ENCODE assay signal across 8 cellular contexts in genomic region chr13:114234266-114234644, GRCh38. TPM values are rescaled to one million over a fixed set of nuclear protein-coding genes. Genes with fewer than 3 reads are reported as not detected.
DNase-seq lines count a peak whose midpoint lies in the region; ATAC-seq and TF ChIP-seq lines count a peak whose summit lies in the region.

No MANE protein-coding gene starts in this region.

- H4K20me1 ChIP-seq in SK-N-SH (ENCODE audit: insufficient read depth), result no peaks in the 10 kb centered on the region

- H3F3A ChIP-seq in SK-N-SH (replicated peaks; ENCODE audit: insufficient read depth), result no peaks in the 10 kb centered on the region

- peaks cover 8% of the 10 kb centered on the region for H3K36me3 Mint-ChIP-seq in activated naive CD8-positive, alpha-beta T cell

- peak overlapping the region; percentile 59 for H3K27ac Mint-ChIP-seq in activated naive CD8-positive, alpha-beta T cell

- peak overlapping the region; percentile 87; the same call in 1 of the 2 replicates for H3K9ac ChIP-seq in SK-N-SH

- H3K27me3 ChIP-seq in SK-N-SH (ENCODE audit: insufficient read depth), result no peaks in the 10 kb centered on the region; the same call in 1 of the 2 replicates

- H3K36me3 ChIP-seq in SK-N-SH (replicated peaks in 1 of 2; ENCODE audit: control insufficient read depth in 1 of 2, insufficient read depth in 2 of 2, low read length in 1 of 2), result peaks cover 16 to 23% of the 10 kb centered on the region in 2 experiments

- CTCF ChIA-PET in SK-N-SH (lab: Yijun Ruan, JAX), result no interaction called here

- H3K9me3 ChIP-seq in SK-N-SH, result no peaks in the 10 kb centered on the region; the same call in 1 of the 2 replicates

- H3K4me3 ChIP-seq in SK-N-SH (ENCODE audit: low read depth in 2 of 2, low read length in 1 of 2), result peak overlapping the region; percentile 87 to 94

- POLR2A ChIA-PET in SK-N-SH (lab: Yijun Ruan, JAX), result no interaction called here

- H3K4me1 Mint-ChIP-seq in activated naive CD8-positive, alpha-beta T cell (ENCODE audit: low read depth), result peaks cover 31% of the 10 kb centered on the region

- peak overlapping the region; percentile 95 for H3K4me3 Mint-ChIP-seq in activated naive CD8-positive, alpha-beta T cell

- no peaks in the 10 kb centered on the region for H3K9me3 Mint-ChIP-seq in activated naive CD8-positive, alpha-beta T cell (ENCODE audit: low read depth)

- H3K27ac ChIP-seq in SK-N-SH (ENCODE audit: low read depth in 2 of 2, low read length in 1 of 2), result peak overlapping the region in 1 of 2 experiments; percentile 62; a peak in 2 of 4 replicates

- H2AFZ ChIP-seq in SK-N-SH (ENCODE audit: low read depth), result peak overlapping the region; percentile 97

- H3K4me1 ChIP-seq in SK-N-SH (ENCODE audit: control insufficient read depth in 1 of 2, insufficient read depth in 2 of 2, low read depth in 1 of 2, low read length in 1 of 2), result peaks cover 0 to 5% of the 10 kb centered on the region in 2 experiments; a peak in 3 of 4 replicates

- TF ChIP-seq CTCF in SK-N-SH (IDR thresholded peaks at IDR 0.05), result no peak

- H3K27me3 Mint-ChIP-seq in activated naive CD8-positive, alpha-beta T cell, result peaks cover 2% of the 10 kb centered on the region

- ATAC-seq in SK-N-SH treated with all-trans-retinoic acid at 6 μM for 48 hours (no peak), HG03432 (IDR thresholded peaks at IDR 0.05; ENCODE audit: unreplicated experiment) (no peak), HG03045 (IDR thresholded peaks at IDR 0.05; ENCODE audit: unreplicated experiment) (no peak)

- no peaks in the 10 kb centered on the region for H3K9me2 ChIP-seq in SK-N-SH

- peaks cover 34% of the 10 kb centered on the region for H3K79me2 ChIP-seq in SK-N-SH (ENCODE audit: insufficient read depth)

- TF ChIP-seq EP300 in SK-N-SH (IDR thresholded peaks at IDR 0.05; ENCODE audit: borderline replicate concordance in 1 of 2, low read depth in 1 of 2, low read length in 1 of 2), result no peak

- peak overlapping the region; percentile 85; the same call in 1 of the 2 replicates for H3K4me2 ChIP-seq in SK-N-SH

- DNase-seq in SK-N-SH (no peak), kidney tubule cell (ENCODE audit: low spot score) (peak; percentile 4), superior temporal gyrus (ENCODE audit: extremely low spot score) (peak; percentile 55), activated gamma-delta T cell (lab: John Stamatoyannopoulos, UW) (no peak)

- TF ChIP-seq RAD21 in SK-N-SH (IDR thresholded peaks at IDR 0.05; ENCODE audit: low read length), result no peak

- 77% methylated on average over 4 of the region's 4 CpGs for WGBS in SK-N-SH (ENCODE audit: low lambda C conversion rate)

TF ChIP-seq in SK-N-SH, 30 proteins besides CTCF, POLR2A, EP300 and RAD21 (continues in another document):
- TF ChIP-seq YY1 (IDR thresholded peaks at IDR 0.05; ENCODE audit: low read depth) (no peak), RFX5 (IDR thresholded peaks at IDR 0.05; ENCODE audit: low read length) (no peak), IRF3 (IDR thresholded peaks at IDR 0.05; ENCODE audit: low read depth, low read length) (no peak), FOSL2 (IDR thresholded peaks at IDR 0.05; ENCODE audit: borderline replicate concordance, low read depth) (no peak), TCF12 (IDR thresholded peaks at IDR 0.05) (no peak), RXRA (IDR thresholded peaks at IDR 0.05; ENCODE audit: borderline replicate concordance, low read depth) (no peak), POLR2AphosphoS5 (IDR thresholded peaks at IDR 0.05; ENCODE audit: low read depth, low read length) (no peak), NFIC (IDR thresholded peaks at IDR 0.05; ENCODE audit: borderline replicate concordance) (no peak), CHD2 (IDR thresholded peaks at IDR 0.05; ENCODE audit: low read length, partially characterized antibody) (no peak), SMC3 (IDR thresholded peaks at IDR 0.05; ENCODE audit: low read depth, low read length) (no peak), MAX (IDR thresholded peaks at IDR 0.05; ENCODE audit: low read depth) (no peak), USF1 (IDR thresholded peaks at IDR 0.05; ENCODE audit: borderline replicate concordance, low read depth) (no peak), SIN3A (IDR thresholded peaks at IDR 0.05; ENCODE audit: borderline replicate concordance, low read depth, low read length) (no peak), RCOR1 (IDR thresholded peaks at IDR 0.05; ENCODE audit: low read length) (no peak), NRF1 (IDR thresholded peaks at IDR 0.05; ENCODE audit: low read depth, low read length) (no peak)

TF ChIP-seq in SK-N-SH treated with all-trans-retinoic acid at 6 μM for 48 hours, 23 proteins besides CTCF, POLR2A, EP300 and RAD21 (continues in another document):
- TF ChIP-seq ZNF70 (CRISPR knock-in tag; IDR thresholded peaks at IDR 0.05) (no peak), ESRRG (CRISPR knock-in tag; IDR thresholded peaks at IDR 0.05) (no peak), ZFP3 (CRISPR knock-in tag; IDR thresholded peaks at IDR 0.05) (no peak), TSHZ2 (CRISPR knock-in tag; IDR thresholded peaks at IDR 0.05) (no peak), CSRNP3 (CRISPR knock-in tag; IDR thresholded peaks at IDR 0.05) (no peak), SNAI2 (CRISPR knock-in tag; IDR thresholded peaks at IDR 0.05) (no peak), ZFP30 (CRISPR knock-in tag; IDR thresholded peaks at IDR 0.05) (no peak), CREB5 (CRISPR knock-in tag; IDR thresholded peaks at IDR 0.05; ENCODE audit: low read depth) (no peak), ZNF8 (CRISPR knock-in tag; IDR thresholded peaks at IDR 0.05) (no peak), POU6F1 (CRISPR knock-in tag; IDR thresholded peaks at IDR 0.05; ENCODE audit: borderline replicate concordance, low read depth) (no peak)

RNA-seq across cellular contexts. Expression of gene CDC16, which starts 0.4 kb away (rescaled TPM):
- 56.9 and 77.2 TPM in 2 replicates for polyA plus RNA-seq in SK-N-SH (2012; rRNA removed)
- polyA plus RNA-seq in SK-N-SH (2012; cell fraction: cytosol; rRNA removed), result 61.0 and 69.3 TPM in 2 replicates
- 97.4 and 179 TPM in 2 replicates for polyA plus RNA-seq in SK-N-SH (2012; cell fraction: nucleus; rRNA removed)

RNA-seq across cellular contexts. Expression of gene UPF3A, which starts 47.1 kb away (rescaled TPM):
- 63.2 and 74.4 TPM in 2 replicates for polyA plus RNA-seq in SK-N-SH (2012; rRNA removed)
- polyA plus RNA-seq in SK-N-SH (2012; cell fraction: cytosol; rRNA removed), result 59.8 and 69.6 TPM in 2 replicates
- polyA plus RNA-seq in SK-N-SH (2012; cell fraction: nucleus; rRNA removed), result 154 and 180 TPM in 2 replicates

RNA-seq across cellular contexts. Expression of gene CFAP97D2, which starts 55.2 kb away (rescaled TPM):
- not detected in 2 replicates for polyA plus RNA-seq in SK-N-SH (2012; rRNA removed)
- not detected in 2 replicates for polyA plus RNA-seq in SK-N-SH (2012; cell fraction: cytosol; rRNA removed)
- polyA plus RNA-seq in SK-N-SH (2012; cell fraction: nucleus; rRNA removed), result not detected in 2 replicates

Comparison
In these comparisons a context has a peak if more than half of its experiments do, and no peak if none do; other contexts are left out.
1. DNase-seq: peak in kidney tubule cell (single experiment) and superior temporal gyrus (single experiment); none in SK-N-SH (single experiment) and activated gamma-delta T cell (single experiment).